1 cellular context compared by ENCODE assay signal in the genomic region with DNA sequence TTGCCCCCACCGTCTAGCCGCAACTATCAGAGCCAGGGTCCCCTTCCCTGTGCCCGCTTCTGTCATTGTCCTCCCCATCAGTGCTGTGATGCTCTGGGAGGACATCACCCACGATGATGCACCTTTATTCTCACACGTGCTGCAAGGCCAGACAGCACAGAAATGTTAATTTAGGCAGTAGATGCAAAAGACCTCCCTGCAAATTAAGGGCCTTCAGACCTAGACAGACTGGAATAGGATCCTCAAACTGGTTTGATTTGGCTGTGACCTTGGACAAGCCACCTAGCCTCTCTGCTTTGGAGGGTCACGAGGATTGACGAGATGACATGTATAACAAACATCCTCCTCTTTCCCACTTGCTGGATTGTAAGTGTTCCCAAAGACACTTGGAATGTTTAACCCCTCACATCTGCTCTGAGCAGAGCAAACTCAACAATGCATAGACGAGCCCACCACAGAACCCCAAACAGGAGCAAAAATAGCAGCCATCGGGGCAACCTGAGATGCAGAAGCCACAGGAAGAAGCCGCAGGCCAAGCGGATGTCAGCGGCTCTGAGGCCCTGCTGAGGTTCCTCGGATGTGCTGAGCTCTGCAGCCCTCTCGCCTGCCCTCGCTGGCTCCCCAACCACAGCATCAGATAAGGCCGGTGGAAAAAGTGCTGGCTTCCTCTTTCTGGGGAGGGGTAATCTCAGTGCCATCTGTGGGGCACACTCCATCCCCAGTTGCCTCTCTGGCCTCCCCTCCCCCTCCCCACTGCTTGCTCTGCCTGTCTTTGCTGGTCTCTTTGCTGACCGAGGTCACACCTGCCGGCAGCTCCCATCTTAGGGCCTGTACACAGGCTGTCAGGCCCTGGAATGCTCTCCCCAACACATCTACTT.
A peak's percentile ranks its signal among the peaks of the same experiment; 100 is the strongest.
TF ChIP-seq lines count a peak whose summit lies in the region.

No MANE protein-coding gene starts in this region.

TF ChIP-seq in K562, 482 proteins besides CTCF, POLR2A, EP300 and RAD21 (continued from another document and continues in another):
- TF ChIP-seq, protein P1, sequence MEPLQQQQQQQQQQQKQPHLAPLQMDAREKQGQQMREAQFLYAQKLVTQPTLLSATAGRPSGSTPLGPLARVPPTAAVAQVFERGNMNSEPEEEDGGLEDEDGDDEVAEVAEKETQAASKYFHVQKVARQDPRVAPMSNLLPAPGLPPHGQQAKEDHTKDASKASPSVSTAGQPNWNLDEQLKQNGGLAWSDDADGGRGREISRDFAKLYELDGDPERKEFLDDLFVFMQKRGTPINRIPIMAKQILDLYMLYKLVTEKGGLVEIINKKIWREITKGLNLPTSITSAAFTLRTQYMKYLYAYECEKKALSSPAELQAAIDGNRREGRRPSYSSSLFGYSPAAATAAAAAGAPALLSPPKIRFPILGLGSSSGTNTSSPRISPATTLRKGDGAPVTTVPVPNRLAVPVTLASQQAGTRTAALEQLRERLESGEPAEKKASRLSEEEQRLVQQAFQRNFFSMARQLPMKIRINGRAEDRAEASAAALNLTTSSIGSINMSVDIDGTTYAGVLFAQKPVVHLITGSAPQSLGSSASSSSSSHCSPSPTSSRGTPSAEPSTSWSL (CRISPR knock-in tag; IDR thresholded peaks at IDR 0.05; ENCODE audit: borderline replicate concordance) = no peak
- no peak for TF ChIP-seq YBX1 (IDR thresholded peaks at IDR 0.05)
- no peak for TF ChIP-seq NFE2 (IDR thresholded peaks at IDR 0.05; ENCODE audit: low read depth)
- peak; percentile 75; the same call in 1 of the 2 replicates for TF ChIP-seq ZNF444 (CRISPR knock-in tag; IDR thresholded peaks at IDR 0.05)
- peak in 1 of 2 experiments; percentile 18; a peak in 2 of 4 replicates for TF ChIP-seq NRF1 (conservative IDR thresholded peaks at IDR 0.05 in 1 of 2, IDR thresholded peaks at IDR 0.05 in 1 of 2)
- TF ChIP-seq, protein P2, sequence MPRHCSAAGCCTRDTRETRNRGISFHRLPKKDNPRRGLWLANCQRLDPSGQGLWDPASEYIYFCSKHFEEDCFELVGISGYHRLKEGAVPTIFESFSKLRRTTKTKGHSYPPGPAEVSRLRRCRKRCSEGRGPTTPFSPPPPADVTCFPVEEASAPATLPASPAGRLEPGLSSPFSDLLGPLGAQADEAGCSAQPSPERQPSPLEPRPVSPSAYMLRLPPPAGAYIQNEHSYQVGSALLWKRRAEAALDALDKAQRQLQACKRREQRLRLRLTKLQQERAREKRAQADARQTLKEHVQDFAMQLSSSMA (CRISPR knock-in tag; IDR thresholded peaks at IDR 0.05) = no peak
- TF ChIP-seq, protein P3, sequence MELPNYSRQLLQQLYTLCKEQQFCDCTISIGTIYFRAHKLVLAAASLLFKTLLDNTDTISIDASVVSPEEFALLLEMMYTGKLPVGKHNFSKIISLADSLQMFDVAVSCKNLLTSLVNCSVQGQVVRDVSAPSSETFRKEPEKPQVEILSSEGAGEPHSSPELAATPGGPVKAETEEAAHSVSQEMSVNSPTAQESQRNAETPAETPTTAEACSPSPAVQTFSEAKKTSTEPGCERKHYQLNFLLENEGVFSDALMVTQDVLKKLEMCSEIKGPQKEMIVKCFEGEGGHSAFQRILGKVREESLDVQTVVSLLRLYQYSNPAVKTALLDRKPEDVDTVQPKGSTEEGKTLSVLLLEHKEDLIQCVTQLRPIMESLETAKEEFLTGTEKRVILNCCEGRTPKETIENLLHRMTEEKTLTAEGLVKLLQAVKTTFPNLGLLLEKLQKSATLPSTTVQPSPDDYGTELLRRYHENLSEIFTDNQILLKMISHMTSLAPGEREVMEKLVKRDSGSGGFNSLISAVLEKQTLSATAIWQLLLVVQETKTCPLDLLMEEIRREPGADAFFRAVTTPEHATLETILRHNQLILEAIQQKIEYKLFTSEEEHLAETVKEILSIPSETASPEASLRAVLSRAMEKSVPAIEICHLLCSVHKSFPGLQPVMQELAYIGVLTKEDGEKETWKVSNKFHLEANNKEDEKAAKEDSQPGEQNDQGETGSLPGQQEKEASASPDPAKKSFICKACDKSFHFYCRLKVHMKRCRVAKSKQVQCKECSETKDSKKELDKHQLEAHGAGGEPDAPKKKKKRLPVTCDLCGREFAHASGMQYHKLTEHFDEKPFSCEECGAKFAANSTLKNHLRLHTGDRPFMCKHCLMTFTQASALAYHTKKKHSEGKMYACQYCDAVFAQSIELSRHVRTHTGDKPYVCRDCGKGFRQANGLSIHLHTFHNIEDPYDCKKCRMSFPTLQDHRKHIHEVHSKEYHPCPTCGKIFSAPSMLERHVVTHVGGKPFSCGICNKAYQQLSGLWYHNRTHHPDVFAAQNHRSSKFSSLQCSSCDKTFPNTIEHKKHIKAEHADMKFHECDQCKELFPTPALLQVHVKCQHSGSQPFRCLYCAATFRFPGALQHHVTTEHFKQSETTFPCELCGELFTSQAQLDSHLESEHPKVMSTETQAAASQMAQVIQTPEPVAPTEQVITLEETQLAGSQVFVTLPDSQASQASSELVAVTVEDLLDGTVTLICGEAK (IDR thresholded peaks at IDR 0.05) = no peak
- TF ChIP-seq, protein P3 (CRISPR knock-in tag; IDR thresholded peaks at IDR 0.05) = no peak
- TF ChIP-seq ARID1B (IDR thresholded peaks at IDR 0.05) = peak; percentile 71; the same call in 1 of the 2 replicates
- TF ChIP-seq, protein P4, sequence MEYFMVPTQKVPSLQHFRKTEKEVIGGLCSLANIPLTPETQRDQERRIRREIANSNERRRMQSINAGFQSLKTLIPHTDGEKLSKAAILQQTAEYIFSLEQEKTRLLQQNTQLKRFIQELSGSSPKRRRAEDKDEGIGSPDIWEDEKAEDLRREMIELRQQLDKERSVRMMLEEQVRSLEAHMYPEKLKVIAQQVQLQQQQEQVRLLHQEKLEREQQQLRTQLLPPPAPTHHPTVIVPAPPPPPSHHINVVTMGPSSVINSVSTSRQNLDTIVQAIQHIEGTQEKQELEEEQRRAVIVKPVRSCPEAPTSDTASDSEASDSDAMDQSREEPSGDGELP (CRISPR knock-in tag; IDR thresholded peaks at IDR 0.05; ENCODE audit: borderline replicate concordance) = peak; percentile 47; the same call in 1 of the 2 replicates
- peak; percentile 96; the same call in 1 of the 2 replicates for TF ChIP-seq RNF2 (IDR thresholded peaks at IDR 0.05)
- TF ChIP-seq, protein P5, sequence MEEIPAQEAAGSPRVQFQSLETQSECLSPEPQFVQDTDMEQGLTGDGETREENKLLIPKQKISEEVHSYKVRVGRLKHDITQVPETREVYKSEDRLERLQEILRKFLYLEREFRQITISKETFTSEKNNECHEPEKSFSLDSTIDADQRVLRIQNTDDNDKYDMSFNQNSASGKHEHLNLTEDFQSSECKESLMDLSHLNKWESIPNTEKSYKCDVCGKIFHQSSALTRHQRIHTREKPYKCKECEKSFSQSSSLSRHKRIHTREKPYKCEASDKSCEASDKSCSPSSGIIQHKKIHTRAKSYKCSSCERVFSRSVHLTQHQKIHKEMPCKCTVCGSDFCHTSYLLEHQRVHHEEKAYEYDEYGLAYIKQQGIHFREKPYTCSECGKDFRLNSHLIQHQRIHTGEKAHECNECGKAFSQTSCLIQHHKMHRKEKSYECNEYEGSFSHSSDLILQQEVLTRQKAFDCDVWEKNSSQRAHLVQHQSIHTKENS (CRISPR knock-in tag; IDR thresholded peaks at IDR 0.05) = no peak
- TF ChIP-seq SRF (CRISPR knock-in tag; IDR thresholded peaks at IDR 0.05) = no peak
- TF ChIP-seq GABPB1 (CRISPR knock-in tag; IDR thresholded peaks at IDR 0.05) = peak; percentile 39; the same call in 1 of the 2 replicates
- peak; percentile 83 for TF ChIP-seq ZNF175 (CRISPR knock-in tag; IDR thresholded peaks at IDR 0.05; ENCODE audit: low read depth)
- 0 out of 2 replicates have a peak, but pooled peaks have one; percentile 27 for TF ChIP-seq CXXC5 (CRISPR knock-in tag; IDR thresholded peaks at IDR 0.05)
- TF ChIP-seq KDM5B (IDR thresholded peaks at IDR 0.05; ENCODE audit: insufficient replicate concordance, low read depth, low read length) = no peak
- no peak for TF ChIP-seq ZNF699 (CRISPR knock-in tag; IDR thresholded peaks at IDR 0.05; ENCODE audit: insufficient replicate concordance)
- no peak for TF ChIP-seq ZNF274 (IDR thresholded peaks at IDR 0.05; ENCODE audit: borderline replicate concordance, low read depth, low read length)
- TF ChIP-seq, protein P6, sequence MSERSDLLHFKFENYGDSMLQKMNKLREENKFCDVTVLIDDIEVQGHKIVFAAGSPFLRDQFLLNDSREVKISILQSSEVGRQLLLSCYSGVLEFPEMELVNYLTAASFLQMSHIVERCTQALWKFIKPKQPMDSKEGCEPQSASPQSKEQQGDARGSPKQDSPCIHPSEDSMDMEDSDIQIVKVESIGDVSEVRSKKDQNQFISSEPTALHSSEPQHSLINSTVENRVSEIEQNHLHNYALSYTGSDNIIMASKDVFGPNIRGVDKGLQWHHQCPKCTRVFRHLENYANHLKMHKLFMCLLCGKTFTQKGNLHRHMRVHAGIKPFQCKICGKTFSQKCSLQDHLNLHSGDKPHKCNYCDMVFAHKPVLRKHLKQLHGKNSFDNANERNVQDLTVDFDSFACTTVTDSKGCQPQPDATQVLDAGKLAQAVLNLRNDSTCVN (CRISPR knock-in tag; IDR thresholded peaks at IDR 0.05) = peak; percentile 87
- TF ChIP-seq, protein P7, sequence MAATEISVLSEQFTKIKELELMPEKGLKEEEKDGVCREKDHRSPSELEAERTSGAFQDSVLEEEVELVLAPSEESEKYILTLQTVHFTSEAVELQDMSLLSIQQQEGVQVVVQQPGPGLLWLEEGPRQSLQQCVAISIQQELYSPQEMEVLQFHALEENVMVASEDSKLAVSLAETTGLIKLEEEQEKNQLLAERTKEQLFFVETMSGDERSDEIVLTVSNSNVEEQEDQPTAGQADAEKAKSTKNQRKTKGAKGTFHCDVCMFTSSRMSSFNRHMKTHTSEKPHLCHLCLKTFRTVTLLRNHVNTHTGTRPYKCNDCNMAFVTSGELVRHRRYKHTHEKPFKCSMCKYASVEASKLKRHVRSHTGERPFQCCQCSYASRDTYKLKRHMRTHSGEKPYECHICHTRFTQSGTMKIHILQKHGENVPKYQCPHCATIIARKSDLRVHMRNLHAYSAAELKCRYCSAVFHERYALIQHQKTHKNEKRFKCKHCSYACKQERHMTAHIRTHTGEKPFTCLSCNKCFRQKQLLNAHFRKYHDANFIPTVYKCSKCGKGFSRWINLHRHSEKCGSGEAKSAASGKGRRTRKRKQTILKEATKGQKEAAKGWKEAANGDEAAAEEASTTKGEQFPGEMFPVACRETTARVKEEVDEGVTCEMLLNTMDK (IDR thresholded peaks at IDR 0.05; ENCODE audit: borderline replicate concordance, insufficient read depth, low read depth, low read length, poor library complexity, severe bottlenecking) = no peak
- TF ChIP-seq MEF2D (tag; conservative IDR thresholded peaks at IDR 0.05; ENCODE audit: low read depth) = 0 out of 2 replicates have a peak, but pooled peaks have one; percentile 25
- no peak for TF ChIP-seq SAP30 (IDR thresholded peaks at IDR 0.05; ENCODE audit: borderline replicate concordance, insufficient read depth, low read depth, low read length, poor library complexity, severe bottlenecking)
- TF ChIP-seq SMARCE1 (IDR thresholded peaks at IDR 0.05) = peak; percentile 86; the same call in 1 of the 2 replicates
- TF ChIP-seq ZNF224 (CRISPR knock-in tag; IDR thresholded peaks at IDR 0.05) = no peak
- no peak for TF ChIP-seq KLF1 (tag; IDR thresholded peaks at IDR 0.05)
- peak; percentile 87; the same call in 1 of the 2 replicates for TF ChIP-seq ESRRA (IDR thresholded peaks at IDR 0.05; ENCODE audit: borderline replicate concordance, low read depth)
- TF ChIP-seq CBX8 (IDR thresholded peaks at IDR 0.05; ENCODE audit: borderline replicate concordance, extremely low read depth, low read depth, low read length, poor library complexity, severe bottlenecking) = no peak
- TF ChIP-seq, protein P8, sequence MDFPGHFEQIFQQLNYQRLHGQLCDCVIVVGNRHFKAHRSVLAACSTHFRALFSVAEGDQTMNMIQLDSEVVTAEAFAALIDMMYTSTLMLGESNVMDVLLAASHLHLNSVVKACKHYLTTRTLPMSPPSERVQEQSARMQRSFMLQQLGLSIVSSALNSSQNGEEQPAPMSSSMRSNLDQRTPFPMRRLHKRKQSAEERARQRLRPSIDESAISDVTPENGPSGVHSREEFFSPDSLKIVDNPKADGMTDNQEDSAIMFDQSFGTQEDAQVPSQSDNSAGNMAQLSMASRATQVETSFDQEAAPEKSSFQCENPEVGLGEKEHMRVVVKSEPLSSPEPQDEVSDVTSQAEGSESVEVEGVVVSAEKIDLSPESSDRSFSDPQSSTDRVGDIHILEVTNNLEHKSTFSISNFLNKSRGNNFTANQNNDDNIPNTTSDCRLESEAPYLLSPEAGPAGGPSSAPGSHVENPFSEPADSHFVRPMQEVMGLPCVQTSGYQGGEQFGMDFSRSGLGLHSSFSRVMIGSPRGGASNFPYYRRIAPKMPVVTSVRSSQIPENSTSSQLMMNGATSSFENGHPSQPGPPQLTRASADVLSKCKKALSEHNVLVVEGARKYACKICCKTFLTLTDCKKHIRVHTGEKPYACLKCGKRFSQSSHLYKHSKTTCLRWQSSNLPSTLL (IDR thresholded peaks at IDR 0.05) = no peak
- peak in 1 of 2 experiments; percentile 91; a peak in 2 of 4 replicates for TF ChIP-seq RCOR1 (IDR thresholded peaks at IDR 0.05; ENCODE audit: borderline replicate concordance in 1 of 2, low read depth in 2 of 2, low read length in 2 of 2)
- TF ChIP-seq MBD2 (IDR thresholded peaks at IDR 0.05; ENCODE audit: borderline replicate concordance, low read depth) = no peak
- no peak for TF ChIP-seq FOXA1 (IDR thresholded peaks at IDR 0.05; ENCODE audit: borderline replicate concordance)
- TF ChIP-seq POLR2G (IDR thresholded peaks at IDR 0.05; ENCODE audit: low read depth, low read length) = no peak
- peak; percentile 34 for TF ChIP-seq FOSL1 (tag; conservative IDR thresholded peaks at IDR 0.05)
- TF ChIP-seq JUNB (CRISPR knock-in tag; conservative IDR thresholded peaks at IDR 0.05) = no peak
